Comparison of ENCODE assay signal across 1 cellular context in genomic region chr5:159240301-159240870, GRCh38.
TF ChIP-seq lines count a peak whose summit lies in the region.

No MANE protein-coding gene starts in this region.

TF ChIP-seq in HCT116, 20 proteins besides CTCF, POLR2A, EP300 and RAD21 (continued from another document):
- TF ChIP-seq MAX (IDR thresholded peaks at IDR 0.05) (no peak), POLR2AphosphoS5 (IDR thresholded peaks at IDR 0.05; ENCODE audit: low read depth, low read length) (no peak; the same call in 1 of the 2 replicates)
TF ChIP-seq in HCT116: peak in this region for 7.
